In genomic region chr12:112107306-112107705, GRCh38 we compare ENCODE assay signal across 8 cellular contexts. TPM values are rescaled to one million over a fixed set of nuclear protein-coding genes. Genes with fewer than 3 reads are reported as not detected.
DNase-seq lines count a peak whose midpoint lies in the region; ATAC-seq and TF ChIP-seq lines count a peak whose summit lies in the region.

No MANE protein-coding gene starts in this region.

- POLR2A ChIA-PET in activated CD4-positive, alpha-beta memory T cell treated with anti-CD3 and anti-CD28 coated beads, Interleukin-2, amount 10 ng/mL, durations not matched to agents 7 days and 5 days (lab: Charles Lee) = interaction anchor here (0.6 to 13.5 kb wide), 9 partner anchors 10 to 94 kb away, joined by 3 to 343 read pairs (median 3); partner anchors contain the start of genes ERP29, TMEM116 and TRAFD1

- peaks cover 13% of the 10 kb centered on the region for H3K36me3 Mint-ChIP-seq in T-helper 2 cell treated with Interferon-gamma antibody and Interleukin-4, amounts not matched to agents 5 μg/mL and 100 μg/mL, for 36 hours (ENCODE audit: low read depth)
- H3K36me3 Mint-ChIP-seq in activated CD4-positive, alpha-beta memory T cell treated with anti-CD3 and anti-CD28 coated beads, Interleukin-2, amount 10 ng/mL, durations not matched to agents 7 days and 5 days (ENCODE audit: low read depth) = peaks cover 23% of the 10 kb centered on the region

- peaks cover 40% of the 10 kb centered on the region for H3K4me1 Mint-ChIP-seq in T-helper 2 cell treated with Interferon-gamma antibody and Interleukin-4, amounts not matched to agents 5 μg/mL and 100 μg/mL, for 36 hours (ENCODE audit: low read depth)
- H3K4me1 Mint-ChIP-seq in activated CD4-positive, alpha-beta memory T cell treated with anti-CD3 and anti-CD28 coated beads, Interleukin-2, amount 10 ng/mL, durations not matched to agents 7 days and 5 days = peaks cover 49% of the 10 kb centered on the region
- H3K4me1 Mint-ChIP-seq in stimulated activated naive CD8-positive, alpha-beta T cell treated with anti-CD3 and anti-CD28 coated beads, Interleukin-15, amount 100 ng/mL, for 72 hours = peaks cover 64% of the 10 kb centered on the region

- DNase-seq in T-helper 2 cell treated with Interferon-gamma antibody and Interleukin-4, amounts not matched to agents 5 μg/mL and 100 μg/mL, for 36 hours (ENCODE audit: low spot score) = no peak
- no peak for DNase-seq in T-helper 2 cell
- DNase-seq in activated CD4-positive, alpha-beta memory T cell treated with anti-CD3 and anti-CD28 coated beads, Interleukin-2, amount 10 ng/mL, durations not matched to agents 7 days and 5 days = no peak
- DNase-seq in hepatocyte (ENCODE audit: low spot score) = no peak
- no peak for DNase-seq in stimulated activated naive CD8-positive, alpha-beta T cell treated with anti-CD3 and anti-CD28 coated beads, Interleukin-15, amount 100 ng/mL, for 72 hours
- DNase-seq in AG20443 (ENCODE audit: low spot score) = no peak
- no peak for DNase-seq in stimulated activated CD4-positive, alpha-beta T cell treated with anti-CD3 and anti-CD28 coated beads, Interleukin-2, amount 100 ng/mL, for 24 hours

- H4K20me1 ChIP-seq in hepatocyte (ENCODE audit: insufficient read depth, poor library complexity, severe bottlenecking) = peaks cover 27% of the 10 kb centered on the region

- no peaks in the 10 kb centered on the region for H3K9me2 ChIP-seq in hepatocyte (replicated peaks; ENCODE audit: insufficient read depth)

- peaks cover 24% of the 10 kb centered on the region for H3K4me1 ChIP-seq in hepatocyte (ENCODE audit: insufficient read depth)

- H3K27me3 ChIP-seq in hepatocyte = no peaks in the 10 kb centered on the region

- H3K27ac Mint-ChIP-seq in T-helper 2 cell treated with Interferon-gamma antibody and Interleukin-4, amounts not matched to agents 5 μg/mL and 100 μg/mL, for 36 hours = peak overlapping the region; percentile 84
- H3K27ac Mint-ChIP-seq in activated CD4-positive, alpha-beta memory T cell treated with anti-CD3 and anti-CD28 coated beads, Interleukin-2, amount 10 ng/mL, durations not matched to agents 7 days and 5 days = peak overlapping the region; percentile 59
- H3K27ac Mint-ChIP-seq in stimulated activated naive CD8-positive, alpha-beta T cell treated with anti-CD3 and anti-CD28 coated beads, Interleukin-15, amount 100 ng/mL, for 72 hours = peak overlapping the region; percentile 70 to 99

- peak overlapping the region; percentile 75 for H3K4me2 ChIP-seq in hepatocyte

- WGBS in hepatocyte (ENCODE audit: low lambda C conversion rate, missing lambda C conversion rate) = 78% methylated on average over 4 of the region's 4 CpGs

- H3K9me3 ChIP-seq in hepatocyte (ENCODE audit: low read depth) = no peaks in the 10 kb centered on the region

- peak overlapping the region; percentile 97 for H3K4me3 Mint-ChIP-seq in T-helper 2 cell treated with Interferon-gamma antibody and Interleukin-4, amounts not matched to agents 5 μg/mL and 100 μg/mL, for 36 hours
- peak overlapping the region; percentile 97 for H3K4me3 Mint-ChIP-seq in activated CD4-positive, alpha-beta memory T cell treated with anti-CD3 and anti-CD28 coated beads, Interleukin-2, amount 10 ng/mL, durations not matched to agents 7 days and 5 days
- H3K4me3 Mint-ChIP-seq in stimulated activated naive CD8-positive, alpha-beta T cell treated with anti-CD3 and anti-CD28 coated beads, Interleukin-15, amount 100 ng/mL, for 72 hours = peak overlapping the region; percentile 94 to 95

- H3K27ac ChIP-seq in hepatocyte = peak overlapping the region; percentile 92

- no peak for TF ChIP-seq CTCF in hepatocyte (IDR thresholded peaks at IDR 0.05; ENCODE audit: poor library complexity)

- H3K9me3 Mint-ChIP-seq in T-helper 2 cell treated with Interferon-gamma antibody and Interleukin-4, amounts not matched to agents 5 μg/mL and 100 μg/mL, for 36 hours = no peaks in the 10 kb centered on the region
- no peaks in the 10 kb centered on the region for H3K9me3 Mint-ChIP-seq in activated CD4-positive, alpha-beta memory T cell treated with anti-CD3 and anti-CD28 coated beads, Interleukin-2, amount 10 ng/mL, durations not matched to agents 7 days and 5 days
- H3K9me3 Mint-ChIP-seq in stimulated activated naive CD8-positive, alpha-beta T cell treated with anti-CD3 and anti-CD28 coated beads, Interleukin-15, amount 100 ng/mL, for 72 hours = no peaks in the 10 kb centered on the region

- H2AFZ ChIP-seq in hepatocyte = no peak overlapping the region

- H3K36me3 ChIP-seq in hepatocyte (replicated peaks; ENCODE audit: insufficient read depth, low read depth) = no peaks in the 10 kb centered on the region

- peak overlapping the region; percentile 75 for H3K4me3 ChIP-seq in hepatocyte

- peaks cover 66% of the 10 kb centered on the region for H3K79me2 ChIP-seq in hepatocyte

- CTCF ChIA-PET in activated CD4-positive, alpha-beta memory T cell treated with anti-CD3 and anti-CD28 coated beads, Interleukin-2, amount 10 ng/mL, durations not matched to agents 7 days and 5 days (lab: Charles Lee) = interaction anchor here (0.8 to 2.4 kb wide), 7 partner anchors 10 to 66 kb away, joined by 3 to 11 read pairs (median 3); no protein-coding TSS in a partner anchor

- no peaks in the 10 kb centered on the region for H3K27me3 Mint-ChIP-seq in T-helper 2 cell treated with Interferon-gamma antibody and Interleukin-4, amounts not matched to agents 5 μg/mL and 100 μg/mL, for 36 hours (ENCODE audit: low read depth)
- no peaks in the 10 kb centered on the region for H3K27me3 Mint-ChIP-seq in activated CD4-positive, alpha-beta memory T cell treated with anti-CD3 and anti-CD28 coated beads, Interleukin-2, amount 10 ng/mL, durations not matched to agents 7 days and 5 days
- no peaks in the 10 kb centered on the region for H3K27me3 Mint-ChIP-seq in stimulated activated naive CD8-positive, alpha-beta T cell treated with anti-CD3 and anti-CD28 coated beads, Interleukin-15, amount 100 ng/mL, for 72 hours

- no peak for ATAC-seq in stimulated activated naive CD8-positive, alpha-beta T cell treated with anti-CD3 and anti-CD28 coated beads, Interleukin-15, amount 100 ng/mL, for 72 hours
- ATAC-seq in HG03469 (IDR thresholded peaks at IDR 0.05; ENCODE audit: unreplicated experiment) = no peak

RNA-seq across cellular contexts. Expression of gene NAA25, which starts 1.3 kb away (rescaled TPM):
- 10 to 100 TPM; 24.2 to 25.0 TPM for total RNA-seq in activated CD4-positive, alpha-beta memory T cell treated with anti-CD3 and anti-CD28 coated beads, Interleukin-2, amount 10 ng/mL, durations not matched to agents 7 days and 5 days
- total RNA-seq in hepatocyte = 19.1 and 22.1 TPM in 2 replicates
- 18.5 and 18.7 TPM in 2 replicates for polyA plus RNA-seq in hepatocyte

RNA-seq across cellular contexts. Expression of gene TRAFD1, which starts 18.1 kb away (rescaled TPM):
- total RNA-seq in activated CD4-positive, alpha-beta memory T cell treated with anti-CD3 and anti-CD28 coated beads, Interleukin-2, amount 10 ng/mL, durations not matched to agents 7 days and 5 days = 10 to 100 TPM; 74.8 to 75.5 TPM
- total RNA-seq in hepatocyte = 33.9 and 37.1 TPM in 2 replicates
- polyA plus RNA-seq in hepatocyte = 37.3 and 39.4 TPM in 2 replicates
